Comparison of ENCODE assay signal across 22 cellular contexts in the genomic region with DNA sequence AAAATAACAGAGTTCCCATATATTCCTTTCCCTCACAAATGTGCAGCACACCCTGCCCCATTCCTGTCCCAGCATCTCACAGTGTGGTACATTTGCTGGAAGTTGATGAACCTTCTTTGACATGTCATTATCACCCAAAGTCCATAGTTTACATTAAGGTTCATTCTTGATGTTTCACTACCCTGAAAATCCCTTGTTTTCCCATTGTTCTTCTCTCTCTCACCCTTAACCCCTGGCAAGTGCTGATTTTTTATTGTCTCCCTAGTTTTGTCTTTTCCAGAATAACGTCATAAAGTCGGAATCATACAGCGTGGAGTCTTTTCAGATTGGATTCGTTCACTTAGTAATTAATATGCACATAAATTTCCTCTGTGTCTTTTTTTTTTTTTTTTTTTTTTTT. TPM values are rescaled to one million over a fixed set of nuclear protein-coding genes. Genes with fewer than 3 reads are reported as not detected.
DNase-seq lines count a peak whose midpoint lies in the region; ATAC-seq, FAIRE-seq and TF ChIP-seq lines count a peak whose summit lies in the region.
"Had no signal": no experiment of that assay in that cellular context is flagged by ENCODE, and none has a peak within 500 bp of the region (broad histone marks: within the 10 kb centered on the region; RNA-seq: fewer than 3 reads in every experiment).

No MANE protein-coding gene starts in this region.

- H3K4me3 ChIP-seq in A549 (no peak overlapping the region), trophoblast cell (ENCODE audit: low read depth, low read length) (no peak overlapping the region), GM23248 (no peak overlapping the region)
- H3K4me3 ChIP-seq: HAP-1, K562, MG63, PC-9, SK-N-MC had no signal

- no peaks in the 10 kb centered on the region for H3K9me2 ChIP-seq in GM23248 (ENCODE audit: insufficient read depth)

- H3K27me3 ChIP-seq in trophoblast cell (ENCODE audit: insufficient read depth, low read length) (no peaks in the 10 kb centered on the region), GM23248 (replicated peaks; ENCODE audit: insufficient read depth) (no peaks in the 10 kb centered on the region)
- H3K27me3 ChIP-seq: BE2C, MG63 had no signal

- H2AFZ ChIP-seq in trophoblast cell (ENCODE audit: insufficient read depth, low read length, poor library complexity), result no peak overlapping the region
- H2AFZ ChIP-seq in GM23248, result no peak overlapping the region
- H2AFZ ChIP-seq: PC-9 had no signal

- in situ Hi-C loops in GM23248 (cut with MboI), result no loop called here

- H3K9ac ChIP-seq in trophoblast cell (ENCODE audit: low read length) (no peak overlapping the region), GM23248 (no peak overlapping the region)

- TF ChIP-seq CTCF in A549 (IDR thresholded peaks at IDR 0.05) (no peak), WTC11 (IDR thresholded peaks at IDR 0.05) (no peak)

- FAIRE-seq in A549 (lab: Jason Lieb, UNC), result no peak
- FAIRE-seq: K562 had no signal

- H3K4ac ChIP-seq in trophoblast cell (ENCODE audit: low read depth, low read length), result peak overlapping the region; percentile 14

- no peak overlapping the region for H3K4me3 Mint-ChIP-seq in WTC11

- H3K9me3 ChIP-seq in A549, result no peaks in the 10 kb centered on the region
- no peaks in the 10 kb centered on the region for H3K9me3 ChIP-seq in trophoblast cell (ENCODE audit: insufficient read depth, low read depth, low read length)
- H3K9me3 ChIP-seq in GM23248 (ENCODE audit: low read depth), result no peaks in the 10 kb centered on the region
- H3K9me3 ChIP-seq: BE2C, HAP-1, MG63 had no signal

- peaks cover 11% of the 10 kb centered on the region for H3K79me2 ChIP-seq in trophoblast cell (ENCODE audit: control insufficient read depth, insufficient read depth, low read length, poor library complexity)
- H3K79me2 ChIP-seq in GM23248 (ENCODE audit: insufficient read depth), result peaks cover 92% of the 10 kb centered on the region

- no peak overlapping the region for H2AK5ac ChIP-seq in trophoblast cell (ENCODE audit: low read length)

- no peak for TF ChIP-seq RAD21 in A549 (conservative IDR thresholded peaks at IDR 0.05 in 1 of 2, IDR thresholded peaks at IDR 0.05 in 1 of 2)

- H4K20me1 ChIP-seq in GM23248 (ENCODE audit: insufficient read depth), result no peaks in the 10 kb centered on the region

- CTCF ChIA-PET in A549 (lab: Yijun Ruan, JAX), result interaction anchor here (0.8 kb wide), 1 partner anchor 143 kb away, joined by 3 read pairs; no protein-coding TSS in a partner anchor
- CTCF ChIA-PET in WTC11 (lab: Charles Lee), result no interaction called here

- H3K36me3 ChIP-seq in trophoblast cell (ENCODE audit: control insufficient read depth in 1 of 2, insufficient read depth in 2 of 2, low read length in 2 of 2) (peaks cover 20 to 21% of the 10 kb centered on the region in 2 experiments), GM23248 (ENCODE audit: low read depth) (peaks cover 30% of the 10 kb centered on the region)
- H3K36me3 ChIP-seq: HAP-1 had no signal

- 90% methylated on average over 4 of the region's 4 CpGs for WGBS in A549 (ENCODE audit: missing lambda C conversion rate)
- WGBS in trophoblast cell (ENCODE audit: extremely low coverage, insufficient coverage, insufficient read length), result no CpG with 5 or more reads among the region's 4 CpGs
- WGBS in GM23248 (ENCODE audit: low coverage in 1 of 2, low lambda C conversion rate in 2 of 2, missing lambda C conversion rate in 2 of 2), 2 experiments, result 90 to 91% methylated on average over 4 of the region's 4 CpGs

- H3K23ac ChIP-seq in trophoblast cell (ENCODE audit: low read length), result no peak overlapping the region

- H4K12ac ChIP-seq in trophoblast cell (ENCODE audit: low read depth, low read length), result no peak overlapping the region

- no peaks in the 10 kb centered on the region for H3K27me3 Mint-ChIP-seq in WTC11 (ENCODE audit: low read depth)

- H3K27ac ChIP-seq in A549 (no peak overlapping the region), trophoblast cell (ENCODE audit: low read depth, low read length) (no peak overlapping the region), GM23248 (no peak overlapping the region)
- H3K27ac ChIP-seq: PC-9, RWPE1, SK-N-MC had no signal

- H3K36me3 Mint-ChIP-seq in WTC11, result peaks cover 49% of the 10 kb centered on the region

- peak overlapping the region; percentile 77 for H3K27ac Mint-ChIP-seq in WTC11

- TF ChIP-seq POLR2A in A549 (IDR thresholded peaks at IDR 0.05; ENCODE audit: low read length), result no peak

- H3K4me1 Mint-ChIP-seq in WTC11, result peaks cover 32% of the 10 kb centered on the region

- no peak overlapping the region for H2BK12ac ChIP-seq in trophoblast cell (ENCODE audit: low read length)

- no peak overlapping the region for H2BK120ac ChIP-seq in trophoblast cell (ENCODE audit: insufficient read depth, low read length, poor library complexity)

- peaks cover 3% of the 10 kb centered on the region; the same call in 1 of the 2 replicates for H3F3A ChIP-seq in GM23248 (ENCODE audit: insufficient read depth)

- H3K79me1 ChIP-seq in trophoblast cell (ENCODE audit: low read length), result no peaks in the 10 kb centered on the region

- no peak overlapping the region for H2BK5ac ChIP-seq in trophoblast cell (ENCODE audit: low read depth, low read length, poor library complexity)

- no peak overlapping the region for H4K91ac ChIP-seq in trophoblast cell (ENCODE audit: low read depth, low read length)

- DNase-seq in A549 (ENCODE audit: low read depth in 1 of 2, low spot score in 1 of 2) (no peak), WTC11 (ENCODE audit: low spot score) (no peak), left lobe of liver (ENCODE audit: low spot score) (no peak), trophoblast cell (no peak), GM23248 (no peak), kidney tubule cell (ENCODE audit: low spot score) (no peak)
- DNase-seq: BE2C, COR-L47, DMS79, MG63, NCI-H1417, NCI-H1694 treated with DMSO at 0.1 percent for 48 hours, NCI-H2081 treated with DMSO at 0.1 percent for 48 hours, NCI-H510A, NCI-H748 treated with DMSO at 0.1 percent for 48 hours, PC-9, SHP77 treated with DMSO at 0.1 percent for 48 hours had no signal

- H3K18ac ChIP-seq in trophoblast cell (ENCODE audit: low read length), result no peak overlapping the region

- H3K4me2 ChIP-seq in A549 (peak overlapping the region; percentile 39; the same call in 2 of the 3 replicates), trophoblast cell (ENCODE audit: low read length) (no peak overlapping the region), GM23248 (ENCODE audit: unreplicated experiment) (no peak overlapping the region)
- H3K4me2 ChIP-seq: PC-9 had no signal

- no peak for TF ChIP-seq EP300 in A549 (IDR thresholded peaks at IDR 0.05)

- H3K4me1 ChIP-seq in A549 (peaks cover 24% of the 10 kb centered on the region), trophoblast cell (ENCODE audit: control insufficient read depth in 1 of 2, insufficient read depth in 2 of 2, low read length in 2 of 2) (peaks cover 3 to 4% of the 10 kb centered on the region in 2 experiments), GM23248 (ENCODE audit: insufficient read depth) (0 out of 2 replicates have a peak, but pooled peaks cover 3% of the 10 kb centered on the region)
- H3K4me1 ChIP-seq: BE2C, HAP-1 had no signal

- H3K14ac ChIP-seq in trophoblast cell (ENCODE audit: low read length), result no peak overlapping the region

- no peak overlapping the region for H4K8ac ChIP-seq in trophoblast cell (ENCODE audit: low read depth, low read length)

- POLR2A ChIA-PET in A549 (lab: Yijun Ruan, JAX), result no interaction called here
- POLR2A ChIA-PET in WTC11 (lab: Charles Lee), result no interaction called here

- H3K9me3 Mint-ChIP-seq in WTC11, result peaks cover 4% of the 10 kb centered on the region

- ATAC-seq in A549 (no peak), WTC11 (no peak), left lobe of liver (peak; percentile 33), HG02798 (IDR thresholded peaks at IDR 0.05; ENCODE audit: poor library complexity, unreplicated experiment) (no peak)
- ATAC-seq: K562 had no signal

TF ChIP-seq in A549, 52 proteins besides CTCF, POLR2A, EP300 and RAD21 (continues in another document):
- no peak for TF ChIP-seq CHD4 (IDR thresholded peaks at IDR 0.05; ENCODE audit: borderline replicate concordance)
- no peak for TF ChIP-seq PHF8 (IDR thresholded peaks at IDR 0.05; ENCODE audit: borderline replicate concordance, low read depth)
- no peak for TF ChIP-seq JUN (IDR thresholded peaks at IDR 0.05)
- no peak for TF ChIP-seq NFE2L2 (conservative IDR thresholded peaks at IDR 0.05; ENCODE audit: low read length)
- no peak for TF ChIP-seq SMC3 (IDR thresholded peaks at IDR 0.05)
- TF ChIP-seq NR3C1 (IDR thresholded peaks at IDR 0.05), result no peak
- no peak for TF ChIP-seq FOSL2 (IDR thresholded peaks at IDR 0.05)
- no peak for TF ChIP-seq FOSL2 (CRISPR knock-in tag; IDR thresholded peaks at IDR 0.05)

TF ChIP-seq in WTC11, 78 proteins besides CTCF, POLR2A, EP300 and RAD21 (continues in another document):
- TF ChIP-seq NFE2L1 (CRISPR knock-in tag; IDR thresholded peaks at IDR 0.05), result no peak
- TF ChIP-seq ZNF423 (CRISPR knock-in tag; IDR thresholded peaks at IDR 0.05), result no peak
- no peak for TF ChIP-seq SMAD3 (CRISPR knock-in tag; IDR thresholded peaks at IDR 0.05; ENCODE audit: borderline replicate concordance)

RNA-seq across cellular contexts. Expression of gene SPIN1, which starts 48.1 kb away (rescaled TPM):
- polyA plus RNA-seq in A549 (2011; rRNA removed), result 83.4 and 83.9 TPM in 2 replicates
- 22.9 and 27.4 TPM in 2 replicates for polyA plus RNA-seq in A549 (2012; cell fraction: cytosol; rRNA removed)
- polyA plus RNA-seq in A549 (2012; cell fraction: nucleus; rRNA removed), result 14.4 and 26.1 TPM in 2 replicates
- polyA plus RNA-seq in A549 (2017; fragmentation: RNase III; extraction: RNeasy Plus Mini Kit Qiagen cat#74134 plus additional on column Dnase treatment), result 47.8 to 54.6 TPM (median 51.6 TPM) in 3 replicates
- polyA minus RNA-seq in A549 (2011; rRNA and poly(A)+ RNA removed), result 40.2 and 44.0 TPM in 2 replicates
- total RNA-seq in WTC11 (2021), result 122 to 124 TPM (median 123 TPM) in 3 replicates
- 18.3 TPM for total RNA-seq in left lobe of liver
- 65.0 and 67.0 TPM in 2 replicates for polyA plus RNA-seq in trophoblast cell (2013)
- total RNA-seq in GM23248 (2014; rRNA removed; shearing (Covaris generic)), result 95.3 and 95.6 TPM in 2 replicates
- 56.9 and 58.4 TPM in 2 replicates for polyA plus RNA-seq in GM23248 (2016; fragmentation: Nextera tagmentation; extraction: Ambion mirVana)
